Comparison of ENCODE assay signal across 8 cellular contexts in the genomic region with DNA sequence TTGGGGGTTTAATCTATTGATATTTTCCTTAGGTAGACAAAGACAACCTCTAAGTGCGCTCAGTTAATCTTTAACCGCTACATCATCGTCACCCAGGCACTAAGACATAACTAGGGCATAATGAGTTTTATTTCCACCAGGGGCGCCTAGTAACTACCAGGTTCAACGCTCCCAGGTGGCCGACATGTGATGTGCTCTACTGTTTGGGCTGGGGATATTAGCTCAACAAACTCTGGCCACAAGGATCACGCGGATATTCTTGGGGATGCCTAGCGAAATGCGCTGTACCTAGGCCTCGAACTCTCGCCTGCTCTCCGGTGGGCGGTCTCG. TPM values are rescaled to one million over a fixed set of nuclear protein-coding genes. Genes with fewer than 3 reads are reported as not detected.
A peak's percentile ranks its signal among the peaks of the same experiment; 100 is the strongest.
DNase-seq lines count a peak whose midpoint lies in the region; ATAC-seq and TF ChIP-seq lines count a peak whose summit lies in the region.

No MANE protein-coding gene starts in this region.

- peak; percentile 50 for DNase-seq in activated T-cell treated with anti-CD3 and anti-CD28 coated beads for 1 hour (ENCODE audit: low read depth)
- DNase-seq in activated T-cell treated with anti-CD3 and anti-CD28 coated beads, Interleukin-2, amount 50 U/mL, for 1 hour: no peak
- DNase-seq in HEK293T (ENCODE audit: extremely low spot score): peak; percentile 53
- DNase-seq in M059J (ENCODE audit: low read depth): peak; percentile 75
- DNase-seq in SW480 (ENCODE audit: low spot score): peak; percentile 82
- peak; percentile 69 for DNase-seq in colonic mucosa
- peak in 1 of 2 donors; percentile 81 for DNase-seq in memory B cell (ENCODE audit: low spot score in 2 of 2)
- no peak for DNase-seq in thoracic aorta (ENCODE audit: low spot score)

- peak; percentile 54 for ATAC-seq in memory B cell (ENCODE audit: low read depth)
- peak; percentile 8 for ATAC-seq in thoracic aorta (ENCODE audit: insufficient number of reproducible peaks, low FRiP score, low read depth)

- H3K4me1 Mint-ChIP-seq in memory B cell: peaks cover 34% of the 10 kb centered on the region

- H3K4me1 ChIP-seq in colonic mucosa (peaks cover 6% of the 10 kb centered on the region), thoracic aorta (ENCODE audit: control insufficient read depth in 1 of 2, low read depth in 2 of 2) (peaks cover 27 to 40% of the 10 kb centered on the region in 2 donors)

- peak overlapping the region; percentile 97 for H3K4me3 Mint-ChIP-seq in memory B cell

- H3K27me3 ChIP-seq in colonic mucosa (no peaks in the 10 kb centered on the region), thoracic aorta (replicated peaks; ENCODE audit: insufficient read depth) (no peaks in the 10 kb centered on the region)

- peaks cover 7% of the 10 kb centered on the region for H3K36me3 Mint-ChIP-seq in memory B cell

- H3K4me3 ChIP-seq in colonic mucosa (peak overlapping the region; percentile 83), thoracic aorta (peak overlapping the region; percentile 93)

- H3K27ac Mint-ChIP-seq in memory B cell: peak overlapping the region; percentile 99

- H3K36me3 ChIP-seq in colonic mucosa (no peaks in the 10 kb centered on the region), thoracic aorta (no peaks in the 10 kb centered on the region)

- H3K27me3 Mint-ChIP-seq in memory B cell: no peaks in the 10 kb centered on the region

- H3K9me3 ChIP-seq in colonic mucosa: no peaks in the 10 kb centered on the region
- H3K9me3 ChIP-seq in thoracic aorta: no peaks in the 10 kb centered on the region

- H3K9me3 Mint-ChIP-seq in memory B cell: no peaks in the 10 kb centered on the region

- peak overlapping the region; percentile 91 to 99 for H3K9ac ChIP-seq in colonic mucosa (ENCODE audit: low read depth in 2 of 2, low read length in 2 of 2)

- POLR2A ChIA-PET in HEK293T (lab: Yijun Ruan, JAX): interaction anchor here (0.6 to 4.4 kb wide), 22 partner anchors 9 to 404 kb away, joined by 3 to 27 read pairs (median 4); partner anchors contain the start of genes MGARP, MGST2, NAA15 and NDUFC1

- CTCF ChIA-PET in HEK293T (lab: Yijun Ruan, JAX): interaction anchor here (0.6 to 1.6 kb wide), 8 partner anchors 29 to 977 kb away, joined by 3 to 7 read pairs (median 3); partner anchors contain the start of gene MGST2

- TF ChIP-seq CTCF in colonic mucosa (IDR thresholded peaks at IDR 0.05) (peak; percentile 30), thoracic aorta (IDR thresholded peaks at IDR 0.05) (peak; percentile 29)

- intact Hi-C loops in colonic mucosa (cut with DNase I): loop anchor here (10.0 kb wide), 2 partner anchors 82 to 148 kb away; partner anchors contain the start of genes NAA15 and NDUFC1

- H3K27ac ChIP-seq in colonic mucosa (peak overlapping the region; percentile 99), thoracic aorta (peak overlapping the region; percentile 79 to 96)

TF ChIP-seq in HEK293T, 16 proteins besides CTCF, POLR2A, EP300 and RAD21:
- TF ChIP-seq FOXA1 (IDR thresholded peaks at IDR 0.05) (no peak), LEF1 (IDR thresholded peaks at IDR 0.05; ENCODE audit: borderline replicate concordance) (no peak), L3MBTL2 (conservative IDR thresholded peaks at IDR 0.05) (no peak), CTBP1 (IDR thresholded peaks at IDR 0.05; ENCODE audit: borderline replicate concordance) (no peak), HDGF (IDR thresholded peaks at IDR 0.05; ENCODE audit: borderline replicate concordance) (no peak), ELF4 (IDR thresholded peaks at IDR 0.05) (no peak), FOXM1 (IDR thresholded peaks at IDR 0.05; ENCODE audit: borderline replicate concordance) (no peak), FOXK2 (IDR thresholded peaks at IDR 0.05) (no peak), PKNOX1 (IDR thresholded peaks at IDR 0.05) (no peak), BHLHE40 (IDR thresholded peaks at IDR 0.05; ENCODE audit: borderline replicate concordance) (no peak), SP1 (IDR thresholded peaks at IDR 0.05) (no peak), ZNF384 (IDR thresholded peaks at IDR 0.05) (no peak), SUZ12 (IDR thresholded peaks at IDR 0.05) (no peak), ARNT (IDR thresholded peaks at IDR 0.05) (no peak), TARDBP (IDR thresholded peaks at IDR 0.05) (no peak), NFRKB (IDR thresholded peaks at IDR 0.05) (no peak)

RNA-seq across cellular contexts. Expression of gene RAB33B, which starts 0.9 kb away (rescaled TPM):
- total RNA-seq in M059J (2014; rRNA removed; shearing (Covaris generic)): 6.8 and 7.6 TPM in 2 replicates
- 1 to 10 TPM; 5.0 to 7.1 TPM for total RNA-seq in colonic mucosa
- total RNA-seq in thoracic aorta: 10 to 100 TPM in 1 of 2 donors, 1 to 10 TPM in 1; 8.7 to 14.2 TPM

Comparison
In these comparisons a context has a peak if more than half of its experiments do, and no peak if none do; other contexts are left out.
1. DNase-seq: peak in activated T-cell treated with anti-CD3 and anti-CD28 coated beads for 1 hour (single experiment), HEK293T (single experiment), M059J (single experiment), SW480 (single experiment) and colonic mucosa (single experiment); none in activated T-cell treated with anti-CD3 and anti-CD28 coated beads, Interleukin-2, amount 50 U/mL, for 1 hour (single experiment) and thoracic aorta (single experiment).